Comparison of ENCODE assay signal across 17 cellular contexts in the genomic region with DNA sequence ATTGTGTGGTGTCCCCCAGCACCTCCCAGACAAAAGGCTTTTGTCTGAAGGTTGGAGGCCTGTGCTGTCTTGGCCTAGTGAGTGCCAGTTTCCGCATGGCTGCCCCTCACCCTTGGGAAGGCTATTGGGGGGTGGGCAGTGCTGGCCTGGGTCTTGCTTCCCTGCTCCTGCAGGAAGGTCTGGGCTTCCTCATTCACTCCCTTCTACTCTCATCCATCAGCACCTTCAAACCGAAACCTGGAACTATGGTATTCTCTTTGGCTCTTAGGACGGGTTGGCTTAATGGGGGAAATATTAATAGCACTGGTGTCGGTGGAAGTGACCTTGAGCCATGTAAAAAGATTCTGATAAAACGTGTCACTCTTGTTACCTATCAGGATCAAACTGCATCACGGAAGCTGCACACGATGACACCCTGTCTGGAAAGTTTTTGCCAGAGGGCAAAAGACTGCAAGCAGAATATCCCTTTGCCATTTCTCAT. TPM values are rescaled to one million over a fixed set of nuclear protein-coding genes. Genes with fewer than 3 reads are reported as not detected.
DNase-seq lines count a peak whose midpoint lies in the region; ATAC-seq, FAIRE-seq and TF ChIP-seq lines count a peak whose summit lies in the region.
"Had no signal": no experiment of that assay in that cellular context is flagged by ENCODE, and none has a peak within 500 bp of the region (broad histone marks: within the 10 kb centered on the region; RNA-seq: fewer than 3 reads in every experiment).

No MANE protein-coding gene starts in this region.

- peak; percentile 37 for DNase-seq in activated CD8-positive, alpha-beta memory T cell treated with anti-CD3 and anti-CD28 coated beads, Interleukin-2, amount 10 ng/mL, durations not matched to agents 7 days and 5 days
- no peak for DNase-seq in activated CD8-positive, alpha-beta memory T cell treated with anti-CD3 and anti-CD28 coated beads, Interleukin-2, amount 50 U/mL, for 4 hours
- DNase-seq in left cardiac atrium (no peak), pancreas (no peak), upper lobe of left lung (no peak), HPDE6-E6E7 (ENCODE audit: extremely low spot score) (no peak)
- no peak for DNase-seq in activated CD4-positive, alpha-beta T cell treated with anti-CD3 and anti-CD28 coated beads, Interleukin-2, amount 10 ng/mL, durations not matched to agents 7 days and 5 days
- DNase-seq: activated CD4-positive, CD25-positive, alpha-beta regulatory T cell; activated naive CD8-positive, alpha-beta T cell treated with anti-CD3 and anti-CD28 coated beads for 36 hours; CD8-positive, alpha-beta memory T cell; MM.1S; NCI-H1930; NCI-H82; T-cell had no signal

- H3K4me3 ChIP-seq in pancreas (no peak overlapping the region), upper lobe of left lung (no peak overlapping the region)

- peak overlapping the region in 3 of 4 donors; percentile 43 to 78 (median 74) for H3K27ac ChIP-seq in pancreas
- H3K27ac ChIP-seq in upper lobe of left lung, result peak overlapping the region; percentile 78 to 85 (median 82)
- H3K27ac ChIP-seq: neutrophil had no signal

- peaks cover 25% of the 10 kb centered on the region for H3K4me1 Mint-ChIP-seq in activated CD8-positive, alpha-beta memory T cell treated with anti-CD3 and anti-CD28 coated beads, Interleukin-2, amount 10 ng/mL, durations not matched to agents 7 days and 5 days
- H3K4me1 Mint-ChIP-seq in activated CD4-positive, alpha-beta T cell treated with anti-CD3 and anti-CD28 coated beads, Interleukin-2, amount 10 ng/mL, durations not matched to agents 7 days and 5 days, result peaks cover 30% of the 10 kb centered on the region

- no peaks in the 10 kb centered on the region for H3K27me3 Mint-ChIP-seq in activated CD8-positive, alpha-beta memory T cell treated with anti-CD3 and anti-CD28 coated beads, Interleukin-2, amount 10 ng/mL, durations not matched to agents 7 days and 5 days
- H3K27me3 Mint-ChIP-seq in activated CD4-positive, alpha-beta T cell treated with anti-CD3 and anti-CD28 coated beads, Interleukin-2, amount 10 ng/mL, durations not matched to agents 7 days and 5 days, result no peaks in the 10 kb centered on the region

- CTCF ChIA-PET in activated CD8-positive, alpha-beta memory T cell treated with anti-CD3 and anti-CD28 coated beads, Interleukin-2, amount 10 ng/mL, durations not matched to agents 7 days and 5 days (lab: Charles Lee), result interaction anchor here (1.3 to 1.9 kb wide), 4 partner anchors 13 to 486 kb away, joined by 3 to 10 read pairs (median 4); no protein-coding TSS in a partner anchor
- CTCF ChIA-PET in activated CD4-positive, alpha-beta T cell treated with anti-CD3 and anti-CD28 coated beads, Interleukin-2, amount 10 ng/mL, durations not matched to agents 7 days and 5 days (lab: Charles Lee), result interaction anchor here (0.9 to 2.4 kb wide), 5 partner anchors 9 to 486 kb away, joined by 3 to 8 read pairs (median 4); no protein-coding TSS in a partner anchor

- no peaks in the 10 kb centered on the region for H3K36me3 Mint-ChIP-seq in activated CD8-positive, alpha-beta memory T cell treated with anti-CD3 and anti-CD28 coated beads, Interleukin-2, amount 10 ng/mL, durations not matched to agents 7 days and 5 days
- no peaks in the 10 kb centered on the region for H3K36me3 Mint-ChIP-seq in activated CD4-positive, alpha-beta T cell treated with anti-CD3 and anti-CD28 coated beads, Interleukin-2, amount 10 ng/mL, durations not matched to agents 7 days and 5 days (ENCODE audit: low read depth)
- H3K36me3 Mint-ChIP-seq: activated naive CD8-positive, alpha-beta T cell treated with anti-CD3 and anti-CD28 coated beads for 36 hours; CD8-positive, alpha-beta memory T cell; memory B cell; T-cell had no signal

- no peak overlapping the region for H3K4me3 Mint-ChIP-seq in activated CD8-positive, alpha-beta memory T cell treated with anti-CD3 and anti-CD28 coated beads, Interleukin-2, amount 10 ng/mL, durations not matched to agents 7 days and 5 days
- H3K4me3 Mint-ChIP-seq in activated CD4-positive, alpha-beta T cell treated with anti-CD3 and anti-CD28 coated beads, Interleukin-2, amount 10 ng/mL, durations not matched to agents 7 days and 5 days, result no peak overlapping the region
- H3K4me3 Mint-ChIP-seq: activated naive CD8-positive, alpha-beta T cell treated with anti-CD3 and anti-CD28 coated beads for 36 hours; CD8-positive, alpha-beta memory T cell; memory B cell; T-cell had no signal

- POLR2A ChIA-PET in activated CD4-positive, alpha-beta T cell treated with anti-CD3 and anti-CD28 coated beads, Interleukin-2, amount 10 ng/mL, durations not matched to agents 7 days and 5 days (lab: Charles Lee), result no interaction called here

- no peak for TF ChIP-seq EP300 in upper lobe of left lung (IDR thresholded peaks at IDR 0.05)

- no peak for TF ChIP-seq POLR2A in upper lobe of left lung (IDR thresholded peaks at IDR 0.05)

- H3K27me3 ChIP-seq in pancreas, result no peaks in the 10 kb centered on the region
- no peaks in the 10 kb centered on the region for H3K27me3 ChIP-seq in upper lobe of left lung

- no peak overlapping the region for H3K27ac Mint-ChIP-seq in activated CD8-positive, alpha-beta memory T cell treated with anti-CD3 and anti-CD28 coated beads, Interleukin-2, amount 10 ng/mL, durations not matched to agents 7 days and 5 days
- H3K27ac Mint-ChIP-seq in activated CD4-positive, alpha-beta T cell treated with anti-CD3 and anti-CD28 coated beads, Interleukin-2, amount 10 ng/mL, durations not matched to agents 7 days and 5 days, result no peak overlapping the region
- H3K27ac Mint-ChIP-seq: activated naive CD8-positive, alpha-beta T cell treated with anti-CD3 and anti-CD28 coated beads for 36 hours; memory B cell; T-cell had no signal

- peaks cover 11 to 32% (median 21%) of the 10 kb centered on the region in 3 donors for H3K4me1 ChIP-seq in pancreas
- H3K4me1 ChIP-seq in upper lobe of left lung, result peaks cover 23 to 41% (median 33%) of the 10 kb centered on the region in 4 donors

- H3K36me3 ChIP-seq in pancreas (no peaks in the 10 kb centered on the region), upper lobe of left lung (no peaks in the 10 kb centered on the region)
- H3K36me3 ChIP-seq: neutrophil had no signal

- H3K9me3 ChIP-seq in pancreas (no peaks in the 10 kb centered on the region), upper lobe of left lung (no peaks in the 10 kb centered on the region)
- H3K9me3 ChIP-seq: neutrophil had no signal

- FAIRE-seq in pancreas (lab: Jason Lieb, UNC), result no peak

- no peaks in the 10 kb centered on the region for H3K9me3 Mint-ChIP-seq in activated CD8-positive, alpha-beta memory T cell treated with anti-CD3 and anti-CD28 coated beads, Interleukin-2, amount 10 ng/mL, durations not matched to agents 7 days and 5 days (ENCODE audit: low read depth)
- H3K9me3 Mint-ChIP-seq in activated CD4-positive, alpha-beta T cell treated with anti-CD3 and anti-CD28 coated beads, Interleukin-2, amount 10 ng/mL, durations not matched to agents 7 days and 5 days, result no peaks in the 10 kb centered on the region
- H3K9me3 Mint-ChIP-seq: activated naive CD8-positive, alpha-beta T cell treated with anti-CD3 and anti-CD28 coated beads for 36 hours; CD8-positive, alpha-beta memory T cell; memory B cell; T-cell had no signal

- intact Hi-C loops in left cardiac atrium (cut with DNase I) (loop anchor here in 1 of 2 donors (5.0 kb wide), 1 partner anchor 481 kb away; no protein-coding TSS in a partner anchor), pancreas (cut with DNase I) (no loop called here)

- 61 to 66% methylated on average over 7 of the region's 7 CpGs for WGBS in pancreas, 2 donors
- WGBS in upper lobe of left lung, 2 donors, result 84 to 85% methylated on average over 7 of the region's 7 CpGs

- no peak for TF ChIP-seq CTCF in pancreas (IDR thresholded peaks at IDR 0.05)
- no peak for TF ChIP-seq CTCF in upper lobe of left lung (IDR thresholded peaks at IDR 0.05)

- no peak for ATAC-seq in activated CD8-positive, alpha-beta memory T cell treated with anti-CD3 and anti-CD28 coated beads, Interleukin-2, amount 10 ng/mL, durations not matched to agents 7 days and 5 days
- ATAC-seq in left cardiac atrium, result peak; percentile 18 to 48
- no peak for ATAC-seq in pancreas
- no peak for ATAC-seq in upper lobe of left lung (ENCODE audit: low FRiP score in 2 of 2)
- no peak for ATAC-seq in GM21619 (IDR thresholded peaks at IDR 0.05; ENCODE audit: unreplicated experiment)
- ATAC-seq: T-cell had no signal

RNA-seq across cellular contexts. Expression of gene GLRX, which starts 34.0 kb away (rescaled TPM):
- 10 to 100 TPM; 65.3 to 67.1 TPM for total RNA-seq in activated CD8-positive, alpha-beta memory T cell treated with anti-CD3 and anti-CD28 coated beads, Interleukin-2, amount 10 ng/mL, durations not matched to agents 7 days and 5 days
- total RNA-seq in left cardiac atrium (10 to 100 TPM; 73.1 to 76.0 TPM), pancreas (10 to 100 TPM in 1 of 6 donors, 1 to 10 TPM in 5; 1.7 to 11.2 (median 4.4) TPM), upper lobe of left lung (10 to 100 TPM; 22.0 to 99.9 (median 78.5) TPM)
- polyA plus RNA-seq in pancreas, result 10 to 100 TPM; 15.7 to 20.9 TPM
- 10 to 100 TPM; 60.2 to 61.1 TPM for total RNA-seq in activated CD4-positive, alpha-beta T cell treated with anti-CD3 and anti-CD28 coated beads, Interleukin-2, amount 10 ng/mL, durations not matched to agents 7 days and 5 days

Comparison
In these comparisons a context has a peak if more than half of its experiments do, and no peak if none do; other contexts are left out.
1. ATAC-seq: peak in left cardiac atrium (2 of 2); none in activated CD8-positive, alpha-beta memory T cell treated with anti-CD3 and anti-CD28 coated beads, Interleukin-2, amount 10 ng/mL, durations not matched to agents 7 days and 5 days (single experiment), pancreas (0 of 4), upper lobe of left lung (0 of 2) and GM21619 (single experiment).